1 cellular context compared by ENCODE assay signal in genomic region chr5:139486201-139486600, GRCh38.
TF ChIP-seq lines count a peak whose summit lies in the region.

No MANE protein-coding gene starts in this region.

TF ChIP-seq in IMR-90, 13 proteins besides CTCF, POLR2A, EP300 and RAD21:
- TF ChIP-seq BHLHE40 (IDR thresholded peaks at IDR 0.05; ENCODE audit: low read depth, low read length) (peak; percentile 39; the same call in 1 of the 2 replicates), NFE2L2 (IDR thresholded peaks at IDR 0.05; ENCODE audit: low read depth, low read length) (no peak), CHD1 (IDR thresholded peaks at IDR 0.05; ENCODE audit: low read depth, low read length) (no peak), USF2 (IDR thresholded peaks at IDR 0.05; ENCODE audit: low read depth, low read length) (no peak), RCOR1 (IDR thresholded peaks at IDR 0.05; ENCODE audit: insufficient replicate concordance, low read length) (no peak), ELK1 (IDR thresholded peaks at IDR 0.05; ENCODE audit: borderline replicate concordance, low read depth, low read length) (no peak), RFX5 (IDR thresholded peaks at IDR 0.05; ENCODE audit: low read depth, low read length) (no peak)
